10 cellular contexts compared by ENCODE assay signal in the genomic region with DNA sequence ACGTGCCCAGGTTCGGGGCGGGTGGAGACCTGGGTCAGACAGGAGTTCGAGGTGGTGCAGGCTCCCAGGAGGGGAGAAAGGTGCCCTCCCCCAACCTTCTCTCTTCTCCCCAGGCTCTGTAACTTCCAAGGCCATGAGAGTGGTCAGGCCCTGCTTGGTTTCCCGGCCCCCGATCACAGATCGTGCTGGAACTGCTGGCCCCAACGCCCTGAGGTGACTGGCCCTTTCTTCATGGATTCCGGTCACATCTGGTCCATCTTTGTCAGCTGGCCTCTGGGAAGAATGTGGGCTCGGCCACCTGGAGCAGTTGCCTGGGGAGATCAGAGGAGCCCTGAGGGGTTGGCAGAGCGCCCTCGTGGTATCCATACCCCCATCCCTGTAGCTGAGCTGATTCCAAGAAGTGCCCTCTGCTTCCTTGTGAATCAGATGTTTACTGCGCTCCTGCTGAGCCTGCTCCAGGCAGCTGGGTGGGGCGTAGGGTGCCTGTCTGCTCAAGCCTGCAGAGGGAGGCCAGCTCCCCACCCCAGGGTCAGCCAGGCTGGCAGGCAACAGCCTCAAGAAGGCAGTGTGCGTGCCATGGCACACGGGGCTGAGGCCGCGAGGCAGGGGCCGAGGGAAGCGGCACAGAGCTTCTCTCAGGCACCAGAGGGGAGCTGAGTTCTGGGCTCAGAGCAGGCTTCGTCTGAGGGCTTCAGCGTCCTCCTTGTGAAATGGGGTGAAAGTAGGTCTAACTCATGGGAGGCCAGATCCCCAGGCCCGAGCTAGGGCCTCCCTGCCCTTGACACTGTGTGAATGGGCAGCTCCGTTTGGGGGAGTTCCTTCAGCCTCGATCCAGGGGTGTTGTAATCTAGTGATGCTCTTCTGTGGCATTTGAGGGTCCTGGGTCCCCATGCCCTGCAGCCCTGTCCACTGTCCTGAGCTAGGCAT. TPM values are rescaled to one million over a fixed set of nuclear protein-coding genes. Genes with fewer than 3 reads are reported as not detected.
DNase-seq lines count a peak whose midpoint lies in the region; ATAC-seq and TF ChIP-seq lines count a peak whose summit lies in the region.
"Had no signal": no experiment of that assay in that cellular context is flagged by ENCODE, and none has a peak within 500 bp of the region (broad histone marks: within the 10 kb centered on the region; RNA-seq: fewer than 3 reads in every experiment).

No MANE protein-coding gene starts in this region.

- no peak overlapping the region for H2AFZ ChIP-seq in Karpas-422 (ENCODE audit: low read length)

- no peaks in the 10 kb centered on the region for H3K9me2 ChIP-seq in Karpas-422 (replicated peaks; ENCODE audit: insufficient read depth, low read length)

- peaks cover 20% of the 10 kb centered on the region for H4K20me1 ChIP-seq in Karpas-422 (ENCODE audit: insufficient read depth, low read depth, low read length)

- no peak overlapping the region for H3K4me2 ChIP-seq in Karpas-422 (ENCODE audit: low read depth, low read length, poor library complexity, severe bottlenecking)

- no peak overlapping the region for H3K9ac ChIP-seq in Karpas-422 (ENCODE audit: low read length)

- H3K4me3 ChIP-seq in tibial nerve: peak overlapping the region in 1 of 4 donors; percentile 4
- H3K4me3 ChIP-seq in Karpas-422 (ENCODE audit: low read length): no peak overlapping the region

- DNase-seq in activated CD4-positive, CD25-positive, alpha-beta regulatory T cell treated with anti-CD3 and anti-CD28 coated beads, Interleukin-2, amount 50 U/mL, for 72 hours: peak; percentile 30
- DNase-seq in astrocyte of the hippocampus (ENCODE audit: low read depth, low spot score) (peak; percentile 75), left colon (peak; percentile 86 to 91), tibial nerve (ENCODE audit: low spot score in 2 of 2) (peak in 1 of 2 donors; percentile 25), HuH-7 (ENCODE audit: low spot score) (no peak), cerebellum (ENCODE audit: low spot score) (no peak), Karpas-422 (no peak)
- DNase-seq: CD4-positive, CD25-positive, alpha-beta regulatory T cell; H7 had no signal

- no peaks in the 10 kb centered on the region for H3K79me2 ChIP-seq in Karpas-422 (ENCODE audit: low read length)

- whole genome bisulfite sequencing in tibial nerve, 2 donors: 40 to 45% methylated on average over 20 to 25 of the region's 25 CpGs

- no peaks in the 10 kb centered on the region for H3K36me3 ChIP-seq in tibial nerve
- H3K36me3 ChIP-seq in Karpas-422 (ENCODE audit: insufficient read depth, low read length): no peaks in the 10 kb centered on the region

- no peak for ATAC-seq in activated CD4-positive, CD25-positive, alpha-beta regulatory T cell treated with anti-CD3 and anti-CD28 coated beads, Interleukin-2, amount 50 U/mL, for 24 hours
- ATAC-seq in left colon: peak; percentile 65

- H3K27me3 ChIP-seq in tibial nerve: no peaks in the 10 kb centered on the region
- no peaks in the 10 kb centered on the region for H3K27me3 ChIP-seq in Karpas-422 (ENCODE audit: low read length)

- TF ChIP-seq CTCF in tibial nerve (IDR thresholded peaks at IDR 0.05): no peak

- intact Hi-C loops in left colon (cut with DNase I, micrococcal nuclease): no loop called here

- TF ChIP-seq EP300 in tibial nerve (IDR thresholded peaks at IDR 0.05): peak in 1 of 2 donors; percentile 83

- no peaks in the 10 kb centered on the region for H3K9me3 ChIP-seq in tibial nerve
- H3K9me3 ChIP-seq in Karpas-422 (ENCODE audit: low read length): no peaks in the 10 kb centered on the region

- no peak for TF ChIP-seq POLR2A in tibial nerve (IDR thresholded peaks at IDR 0.05)

- peaks cover 0 to 97% (median 87%) of the 10 kb centered on the region in 4 donors for H3K4me1 ChIP-seq in tibial nerve
- H3K4me1 ChIP-seq in Karpas-422 (ENCODE audit: low read length): peaks cover 37% of the 10 kb centered on the region

- peak overlapping the region; percentile 74 to 96 (median 90) for H3K27ac ChIP-seq in tibial nerve
- H3K27ac ChIP-seq in Karpas-422 (ENCODE audit: low read length): no peak overlapping the region

RNA-seq across cellular contexts. Expression of a gene that starts 3.6 kb away (rescaled TPM):
- total RNA-seq in left colon (10 to 100 TPM; 54.3 to 75.2 TPM), tibial nerve (100 to 1,000 TPM in 1 of 4 donors, 10 to 100 TPM in 3; 70.5 to 161 (median 77.8) TPM), cerebellum (31.2 TPM)
- total RNA-seq in Karpas-422 (2014; rRNA removed; shearing (Covaris generic); ENCODE audit: low replicate concordance): 17.2 and 29.9 TPM in 2 replicates

RNA-seq across cellular contexts. Expression of a gene that starts 40.4 kb away (rescaled TPM):
- total RNA-seq in left colon: 10 to 100 TPM; 47.1 to 63.6 TPM
- 100 to 1,000 TPM in 1 of 4 donors, 10 to 100 TPM in 3; 78.3 to 110 (median 89.3) TPM for total RNA-seq in tibial nerve
- 6.8 TPM for total RNA-seq in cerebellum
- total RNA-seq in Karpas-422 (2014; rRNA removed; shearing (Covaris generic); ENCODE audit: low replicate concordance): 30.6 and 92.0 TPM in 2 replicates

RNA-seq across cellular contexts. Expression of a gene that starts 47.1 kb away (rescaled TPM):
- total RNA-seq in left colon (100 to 1,000 TPM; 250 to 254 TPM), tibial nerve (100 to 1,000 TPM; 270 to 449 (median 327) TPM), cerebellum (201 TPM)
- 62.9 and 69.7 TPM in 2 replicates for total RNA-seq in Karpas-422 (2014; rRNA removed; shearing (Covaris generic); ENCODE audit: low replicate concordance)

Comparison
In these comparisons a context has a peak if more than half of its experiments do, and no peak if none do; other contexts are left out.
1. DNase-seq: peak in activated CD4-positive, CD25-positive, alpha-beta regulatory T cell treated with anti-CD3 and anti-CD28 coated beads, Interleukin-2, amount 50 U/mL, for 72 hours (single experiment), astrocyte of the hippocampus (single experiment) and left colon (2 of 2); none in HuH-7 (single experiment), cerebellum (single experiment) and Karpas-422 (single experiment).